Comparison of ENCODE assay signal across 1 cellular context in the genomic region with DNA sequence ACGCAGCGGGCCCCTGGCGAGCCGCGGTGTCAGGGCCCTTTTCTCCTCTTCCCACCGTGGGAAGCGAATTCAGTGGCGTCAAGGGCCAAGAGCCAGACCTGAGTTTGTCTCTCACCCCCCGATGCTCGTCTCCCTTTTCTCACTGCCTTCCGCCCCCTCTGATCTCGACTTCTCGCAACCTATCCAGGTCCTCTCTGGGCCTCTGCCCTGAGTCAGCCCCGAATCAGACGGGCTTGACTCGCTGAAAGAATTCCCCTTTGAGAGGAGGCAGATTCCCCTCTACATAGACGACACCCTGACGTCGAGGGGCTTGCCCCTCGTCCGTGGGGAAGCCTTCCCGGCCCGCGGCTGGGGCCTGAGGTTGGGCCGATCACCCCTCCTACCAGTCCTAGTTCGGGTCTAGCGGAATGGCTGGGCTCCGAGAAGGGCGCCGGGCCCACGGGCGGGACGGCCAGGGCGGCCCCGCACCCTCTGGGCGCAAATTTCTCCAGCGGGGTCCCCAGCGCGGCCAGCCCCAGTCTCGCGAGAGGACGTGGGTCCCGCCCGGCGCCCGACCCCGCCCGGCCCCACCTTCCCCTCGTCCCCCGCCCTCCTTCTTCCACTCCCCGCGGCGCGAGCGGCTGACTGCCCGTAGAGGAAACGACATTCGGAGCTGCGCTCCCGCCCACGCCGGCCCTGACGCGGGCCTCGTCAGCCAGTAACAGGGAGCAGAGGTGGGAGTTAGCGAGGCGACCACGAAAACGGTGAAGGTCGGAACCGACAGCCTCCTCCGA.
TF ChIP-seq lines count a peak whose summit lies in the region.

A gene with protein sequence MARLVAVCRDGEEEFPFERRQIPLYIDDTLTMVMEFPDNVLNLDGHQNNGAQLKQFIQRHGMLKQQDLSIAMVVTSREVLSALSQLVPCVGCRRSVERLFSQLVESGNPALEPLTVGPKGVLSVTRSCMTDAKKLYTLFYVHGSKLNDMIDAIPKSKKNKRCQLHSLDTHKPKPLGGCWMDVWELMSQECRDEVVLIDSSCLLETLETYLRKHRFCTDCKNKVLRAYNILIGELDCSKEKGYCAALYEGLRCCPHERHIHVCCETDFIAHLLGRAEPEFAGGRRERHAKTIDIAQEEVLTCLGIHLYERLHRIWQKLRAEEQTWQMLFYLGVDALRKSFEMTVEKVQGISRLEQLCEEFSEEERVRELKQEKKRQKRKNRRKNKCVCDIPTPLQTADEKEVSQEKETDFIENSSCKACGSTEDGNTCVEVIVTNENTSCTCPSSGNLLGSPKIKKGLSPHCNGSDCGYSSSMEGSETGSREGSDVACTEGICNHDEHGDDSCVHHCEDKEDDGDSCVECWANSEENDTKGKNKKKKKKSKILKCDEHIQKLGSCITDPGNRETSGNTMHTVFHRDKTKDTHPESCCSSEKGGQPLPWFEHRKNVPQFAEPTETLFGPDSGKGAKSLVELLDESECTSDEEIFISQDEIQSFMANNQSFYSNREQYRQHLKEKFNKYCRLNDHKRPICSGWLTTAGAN (plus strand): TSS at position 600 of the 773 bp plus-strand sequence. CDS start 806 bp downstream, outside the sequence.

TF ChIP-seq in H1, 55 proteins besides CTCF, POLR2A, EP300 and RAD21 (continued from another document):
- TF ChIP-seq FOSL1 (IDR thresholded peaks at IDR 0.05; ENCODE audit: insufficient read depth, low read depth, low read length) (no peak), NRF1 (IDR thresholded peaks at IDR 0.05; ENCODE audit: low read depth, low read length) (no peak), SP2 (IDR thresholded peaks at IDR 0.05; ENCODE audit: low read length) (no peak), RBBP5 (IDR thresholded peaks at IDR 0.05; ENCODE audit: borderline replicate concordance, low read depth, low read length) (peak; percentile 51; the same call in 1 of the 2 replicates), CTBP2 (IDR thresholded peaks at IDR 0.05; ENCODE audit: borderline replicate concordance, insufficient read depth, insufficient read length, low read length) (no peak), TCF12 (IDR thresholded peaks at IDR 0.05; ENCODE audit: low read depth, low read length) (no peak), POLR2AphosphoS5 (IDR thresholded peaks at IDR 0.05; ENCODE audit: low read depth, low read length) (peak; percentile 69), NANOG (IDR thresholded peaks at IDR 0.05; ENCODE audit: insufficient read depth, low read depth, low read length, poor library complexity, severe bottlenecking) (no peak)
TF ChIP-seq in H1: peak in this region for 14.
